In genomic region chr4:14726441-14727405, GRCh38 we compare ENCODE assay signal across 12 cellular contexts.
DNase-seq lines count a peak whose midpoint lies in the region; ATAC-seq and TF ChIP-seq lines count a peak whose summit lies in the region.
"Had no signal": no experiment of that assay in that cellular context is flagged by ENCODE, and none has a peak within 500 bp of the region (broad histone marks: within the 10 kb centered on the region; RNA-seq: fewer than 3 reads in every experiment).

No MANE protein-coding gene starts in this region.

- no peaks in the 10 kb centered on the region for H3K27me3 Mint-ChIP-seq in activated CD4-positive, alpha-beta T cell treated with anti-CD3 and anti-CD28 coated beads, Interleukin-2, amount 10 ng/mL, durations not matched to agents 24 days and 14 days
- no peaks in the 10 kb centered on the region for H3K27me3 Mint-ChIP-seq in activated CD4-positive, alpha-beta memory T cell treated with anti-CD3 and anti-CD28 coated beads, Interleukin-2, amount 10 ng/mL, durations not matched to agents 7 days and 5 days
- H3K27me3 Mint-ChIP-seq: dendritic cell treated with granulocyte-macrophage colony-stimulating factor and Interleukin-4, amounts not matched to agents 40 ng/mL and 50 ng/mL, for 4 days had no signal

- H3K4me1 Mint-ChIP-seq in activated CD4-positive, alpha-beta T cell treated with anti-CD3 and anti-CD28 coated beads, Interleukin-2, amount 10 ng/mL, durations not matched to agents 24 days and 14 days = no peaks in the 10 kb centered on the region
- H3K4me1 Mint-ChIP-seq in activated CD4-positive, alpha-beta memory T cell treated with anti-CD3 and anti-CD28 coated beads, Interleukin-2, amount 10 ng/mL, durations not matched to agents 7 days and 5 days = no peaks in the 10 kb centered on the region
- H3K4me1 Mint-ChIP-seq: immature natural killer cell had no signal

- H3K36me3 Mint-ChIP-seq in activated CD4-positive, alpha-beta T cell treated with anti-CD3 and anti-CD28 coated beads, Interleukin-2, amount 10 ng/mL, durations not matched to agents 24 days and 14 days (ENCODE audit: low read depth) = no peaks in the 10 kb centered on the region
- no peaks in the 10 kb centered on the region for H3K36me3 Mint-ChIP-seq in activated CD4-positive, alpha-beta memory T cell treated with anti-CD3 and anti-CD28 coated beads, Interleukin-2, amount 10 ng/mL, durations not matched to agents 7 days and 5 days (ENCODE audit: low read depth)
- H3K36me3 Mint-ChIP-seq: immature natural killer cell had no signal

- no peak for TF ChIP-seq CTCF in fibroblast of mammary gland (conservative IDR thresholded peaks at IDR 0.05; ENCODE audit: control insufficient read depth, insufficient read depth, low read depth, low read length)

- ATAC-seq in GM21390 (IDR thresholded peaks at IDR 0.05; ENCODE audit: unreplicated experiment) = no peak
- no peak for ATAC-seq in HG03469 (IDR thresholded peaks at IDR 0.05; ENCODE audit: unreplicated experiment)

- no peak overlapping the region for H3K4me3 Mint-ChIP-seq in activated CD4-positive, alpha-beta T cell treated with anti-CD3 and anti-CD28 coated beads, Interleukin-2, amount 10 ng/mL, durations not matched to agents 24 days and 14 days
- no peak overlapping the region for H3K4me3 Mint-ChIP-seq in activated CD4-positive, alpha-beta memory T cell treated with anti-CD3 and anti-CD28 coated beads, Interleukin-2, amount 10 ng/mL, durations not matched to agents 7 days and 5 days
- H3K4me3 Mint-ChIP-seq: dendritic cell treated with granulocyte-macrophage colony-stimulating factor and Interleukin-4, amounts not matched to agents 40 ng/mL and 50 ng/mL, for 4 days; immature natural killer cell had no signal

- no peak overlapping the region for H3K4me3 ChIP-seq in fibroblast of mammary gland (ENCODE audit: control insufficient read depth, low read depth, low read length)

- CTCF ChIA-PET in activated CD4-positive, alpha-beta memory T cell treated with anti-CD3 and anti-CD28 coated beads, Interleukin-2, amount 10 ng/mL, durations not matched to agents 7 days and 5 days (lab: Charles Lee) = no interaction called here

- intact Hi-C loops in activated CD4-positive, alpha-beta T cell treated with anti-CD3 and anti-CD28 coated beads, Interleukin-2, amount 10 ng/mL, durations not matched to agents 24 days and 14 days (cut with micrococcal nuclease) = no loop called here

- peak overlapping the region; percentile 6 for H3K27ac Mint-ChIP-seq in activated CD4-positive, alpha-beta T cell treated with anti-CD3 and anti-CD28 coated beads, Interleukin-2, amount 10 ng/mL, durations not matched to agents 24 days and 14 days
- no peak overlapping the region for H3K27ac Mint-ChIP-seq in activated CD4-positive, alpha-beta memory T cell treated with anti-CD3 and anti-CD28 coated beads, Interleukin-2, amount 10 ng/mL, durations not matched to agents 7 days and 5 days
- H3K27ac Mint-ChIP-seq: dendritic cell treated with granulocyte-macrophage colony-stimulating factor and Interleukin-4, amounts not matched to agents 40 ng/mL and 50 ng/mL, for 4 days; immature natural killer cell had no signal

- H3K9me3 Mint-ChIP-seq in activated CD4-positive, alpha-beta T cell treated with anti-CD3 and anti-CD28 coated beads, Interleukin-2, amount 10 ng/mL, durations not matched to agents 24 days and 14 days = peaks cover under 1% of the 10 kb centered on the region
- no peaks in the 10 kb centered on the region for H3K9me3 Mint-ChIP-seq in activated CD4-positive, alpha-beta memory T cell treated with anti-CD3 and anti-CD28 coated beads, Interleukin-2, amount 10 ng/mL, durations not matched to agents 7 days and 5 days

- POLR2A ChIA-PET in activated CD4-positive, alpha-beta memory T cell treated with anti-CD3 and anti-CD28 coated beads, Interleukin-2, amount 10 ng/mL, durations not matched to agents 7 days and 5 days (lab: Charles Lee) = no interaction called here

- no peak for DNase-seq in activated CD4-positive, alpha-beta T cell treated with anti-CD3 and anti-CD28 coated beads, Interleukin-2, amount 10 ng/mL, durations not matched to agents 24 days and 14 days
- no peak for DNase-seq in activated CD4-positive, alpha-beta T cell treated with anti-CD3 and anti-CD28 coated beads for 1 hour
- DNase-seq in NCI-H774 (lab: John Stamatoyannopoulos, UW) (peak; percentile 53), fibroblast of mammary gland (ENCODE audit: low read depth) (peak; percentile 65), retina (no peak)
- no peak for DNase-seq in activated CD4-positive, alpha-beta memory T cell treated with anti-CD3 and anti-CD28 coated beads, Interleukin-2, amount 10 ng/mL, durations not matched to agents 7 days and 5 days
- DNase-seq: activated T-cell treated with anti-CD3 and anti-CD28 coated beads, Interleukin-2, amount 50 U/mL, for 48 hours; immature natural killer cell; NCI-H1694 treated with DMSO at 0.1 percent for 48 hours had no signal

Comparison
In these comparisons a context has a peak if more than half of its experiments do, and no peak if none do; other contexts are left out.
1. DNase-seq: peak in NCI-H774 (single experiment) and fibroblast of mammary gland (single experiment); none in activated CD4-positive, alpha-beta T cell treated with anti-CD3 and anti-CD28 coated beads, Interleukin-2, amount 10 ng/mL, durations not matched to agents 24 days and 14 days (single experiment), activated CD4-positive, alpha-beta T cell treated with anti-CD3 and anti-CD28 coated beads for 1 hour (single experiment), activated CD4-positive, alpha-beta memory T cell treated with anti-CD3 and anti-CD28 coated beads, Interleukin-2, amount 10 ng/mL, durations not matched to agents 7 days and 5 days (single experiment) and retina (single experiment).